In genomic region chr12:49089831-49090773, GRCh38 we compare ENCODE assay signal across 8 cellular contexts. TPM values are rescaled to one million over a fixed set of nuclear protein-coding genes. Genes with fewer than 3 reads are reported as not detected.
A peak's percentile ranks its signal among the peaks of the same experiment; 100 is the strongest.
DNase-seq lines count a peak whose midpoint lies in the region; ATAC-seq and TF ChIP-seq lines count a peak whose summit lies in the region.

No MANE protein-coding gene starts in this region.

- DNase-seq in stimulated activated CD4-positive, alpha-beta T cell treated with anti-CD3 and anti-CD28 coated beads, Interleukin-12 subunit alpha, Interleukin-12 subunit beta, amount 100 ng/mL, for 4 hours: peak; percentile 34
- no peak for DNase-seq in stimulated activated CD4-positive, alpha-beta T cell treated with anti-CD3 and anti-CD28 coated beads, Interleukin-1b, Interleukin-23, amount 100 ng/mL, for 48 hours
- DNase-seq in T-helper 9 cell (peak; percentile 32), vagina (ENCODE audit: extremely low spot score in 2 of 2) (no peak)
- DNase-seq in effector memory CD8-positive, alpha-beta T cell: peak in 1 of 3 experiments; percentile 28

- no peak for TF ChIP-seq POLR2A in vagina (IDR thresholded peaks at IDR 0.05)

- H3K9me3 ChIP-seq in mucosa of rectum (ENCODE audit: control insufficient read depth in 2 of 2, low read length in 2 of 2): no peaks in the 10 kb centered on the region
- no peaks in the 10 kb centered on the region for H3K9me3 ChIP-seq in vagina

- H3K27me3 Mint-ChIP-seq in effector memory CD8-positive, alpha-beta T cell: peaks cover 39 to 71% of the 10 kb centered on the region in 2 donors

- H3K9ac ChIP-seq in mucosa of rectum (ENCODE audit: low read depth in 1 of 2, low read length in 2 of 2): no peak overlapping the region

- H3K27me3 ChIP-seq in mucosa of rectum (ENCODE audit: control insufficient read depth in 2 of 2, insufficient read depth in 2 of 2, low read length in 2 of 2) (peaks cover 48 to 62% of the 10 kb centered on the region in 2 donors), vagina (no peaks in the 10 kb centered on the region)

- H3K9me3 Mint-ChIP-seq in effector memory CD8-positive, alpha-beta T cell: no peaks in the 10 kb centered on the region

- peak overlapping the region; percentile 73 to 74 for H3K4me3 Mint-ChIP-seq in effector memory CD8-positive, alpha-beta T cell

- H3K27ac ChIP-seq in mucosa of rectum (ENCODE audit: low read depth in 2 of 2, low read length in 2 of 2) (no peak overlapping the region), vagina (no peak overlapping the region)

- ATAC-seq in effector memory CD8-positive, alpha-beta T cell (replicated peaks): peak; percentile 40
- ATAC-seq in GM21825 (IDR thresholded peaks at IDR 0.05; ENCODE audit: unreplicated experiment): no peak
- ATAC-seq in GM18870 (IDR thresholded peaks at IDR 0.05; ENCODE audit: unreplicated experiment): no peak

- peaks cover 9% of the 10 kb centered on the region for H3K36me3 Mint-ChIP-seq in effector memory CD8-positive, alpha-beta T cell (ENCODE audit: insufficient read depth)

- H3K36me3 ChIP-seq in mucosa of rectum (ENCODE audit: control insufficient read depth in 2 of 2, insufficient read depth in 2 of 2, low read length in 2 of 2) (no peaks in the 10 kb centered on the region), vagina (no peaks in the 10 kb centered on the region)

- H3K27ac Mint-ChIP-seq in effector memory CD8-positive, alpha-beta T cell: no peak overlapping the region

- H3K4me3 ChIP-seq in mucosa of rectum (ENCODE audit: low read length in 2 of 2) (peak overlapping the region; percentile 13 to 31), vagina (peak overlapping the region; percentile 26 to 49)

- H3K4me1 Mint-ChIP-seq in effector memory CD8-positive, alpha-beta T cell (ENCODE audit: low read depth in 2 of 2): peaks cover 26 to 31% of the 10 kb centered on the region in 2 donors

- intact Hi-C loops in vagina (cut with DNase I): loop anchor here (2.0 to 10.0 kb wide), 2 partner anchors 31 to 145 kb away; no protein-coding TSS in a partner anchor

- H3K4me1 ChIP-seq in mucosa of rectum (ENCODE audit: control insufficient read depth in 2 of 2, insufficient read depth in 2 of 2, low read length in 2 of 2): peaks cover 15 to 17% of the 10 kb centered on the region in 2 donors
- H3K4me1 ChIP-seq in vagina: peaks cover 59% of the 10 kb centered on the region

- TF ChIP-seq CTCF in vagina (IDR thresholded peaks at IDR 0.05): no peak

RNA-seq across cellular contexts. Expression of gene DHH, which starts 4.5 kb away (rescaled TPM):
- 1.5 TPM for total RNA-seq in vagina

RNA-seq across cellular contexts. Expression of gene RHEBL1, which starts 20.3 kb away (rescaled TPM):
- total RNA-seq in vagina: 1.7 TPM

RNA-seq across cellular contexts. Expression of gene LMBR1L, which starts 20.5 kb away (rescaled TPM):
- 53.3 TPM for total RNA-seq in vagina

RNA-seq across cellular contexts. Expression of gene KMT2D, which starts 29.5 kb away (rescaled TPM):
- total RNA-seq in vagina: 38.8 TPM

RNA-seq across cellular contexts. Expression of gene TUBA1B, which starts 41.1 kb away (rescaled TPM):
- total RNA-seq in vagina: 638 TPM

Comparison
In these comparisons a context has a peak if more than half of its experiments do, and no peak if none do; other contexts are left out.
1. DNase-seq: peak in stimulated activated CD4-positive, alpha-beta T cell treated with anti-CD3 and anti-CD28 coated beads, Interleukin-12 subunit alpha, Interleukin-12 subunit beta, amount 100 ng/mL, for 4 hours (single experiment) and T-helper 9 cell (single experiment); none in stimulated activated CD4-positive, alpha-beta T cell treated with anti-CD3 and anti-CD28 coated beads, Interleukin-1b, Interleukin-23, amount 100 ng/mL, for 48 hours (single experiment) and vagina (0 of 2).